Comparison of ENCODE assay signal across 1 cellular context in the genomic region with DNA sequence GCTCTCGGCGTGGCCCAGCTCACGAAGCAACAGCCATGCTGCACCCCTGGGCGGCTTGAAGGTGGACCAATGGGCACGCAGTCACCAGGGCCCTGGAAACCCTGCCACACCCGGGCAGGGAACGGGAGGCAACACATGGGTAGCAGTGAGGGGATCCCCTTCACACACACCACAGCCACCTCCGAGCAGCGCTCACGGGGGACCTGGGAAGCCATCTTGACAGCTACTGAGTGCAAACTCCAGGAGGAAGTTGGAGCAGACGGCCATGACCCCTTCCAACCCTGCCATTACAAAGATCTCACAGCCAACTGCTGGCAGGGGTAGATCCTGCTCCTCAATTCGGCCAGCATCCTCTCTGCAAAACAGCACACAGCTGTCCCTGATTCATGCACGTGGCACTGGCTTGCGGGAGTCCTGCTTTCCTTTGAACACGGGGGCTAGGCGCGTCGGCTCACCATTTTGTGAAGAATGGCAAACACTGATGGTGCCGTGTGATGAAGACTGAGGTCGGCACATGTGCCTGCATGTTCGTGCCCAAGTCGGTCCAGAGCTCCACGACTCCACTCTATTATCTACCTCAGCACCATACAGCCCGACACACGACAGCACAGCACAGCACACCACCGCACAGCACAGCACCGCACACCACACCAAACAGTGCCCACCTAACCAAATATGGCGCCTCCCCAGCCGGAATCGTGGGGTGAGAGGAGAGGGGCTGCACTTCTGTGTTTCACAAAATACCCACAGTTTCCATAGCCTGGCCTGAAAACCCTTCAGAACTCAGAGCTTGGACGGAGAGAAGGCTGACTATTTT.
TF ChIP-seq lines count a peak whose summit lies in the region.

No MANE protein-coding gene starts in this region.

TF ChIP-seq in K562, 482 proteins besides CTCF, POLR2A, EP300 and RAD21 (continued from another document and continues in another):
- TF ChIP-seq JUN (IDR thresholded peaks at IDR 0.05; ENCODE audit: borderline replicate concordance, low read depth, low read length) (no peak), JUN (CRISPR knock-in tag; IDR thresholded peaks at IDR 0.05; ENCODE audit: borderline replicate concordance) (no peak), E2F3 (CRISPR knock-in tag; IDR thresholded peaks at IDR 0.05) (no peak), ZNF592 (IDR thresholded peaks at IDR 0.05) (no peak), ZNF23 (CRISPR knock-in tag; IDR thresholded peaks at IDR 0.05) (no peak), USF2 (CRISPR knock-in tag; IDR thresholded peaks at IDR 0.05) (no peak), PHB2 (IDR thresholded peaks at IDR 0.05; ENCODE audit: low read depth) (no peak), DIDO1 (tag; IDR thresholded peaks at IDR 0.05; ENCODE audit: low read depth) (no peak), MAFF (IDR thresholded peaks at IDR 0.05; ENCODE audit: low read length) (no peak), FOXP1 (CRISPR knock-in tag; IDR thresholded peaks at IDR 0.05) (no peak), SMARCB1 (IDR thresholded peaks at IDR 0.05; ENCODE audit: insufficient read length, low read depth) (no peak), ZNF239 (CRISPR knock-in tag; IDR thresholded peaks at IDR 0.05) (no peak), MGA (IDR thresholded peaks at IDR 0.05) (no peak), ZNF76 (CRISPR knock-in tag; IDR thresholded peaks at IDR 0.05; ENCODE audit: borderline replicate concordance) (no peak), SMAD1 (IDR thresholded peaks at IDR 0.05; ENCODE audit: low read depth, low read length, partially characterized antibody) (no peak), CSDE1 (IDR thresholded peaks at IDR 0.05) (no peak), ERF (CRISPR knock-in tag; IDR thresholded peaks at IDR 0.05) (0 out of 2 replicates have a peak, but pooled peaks have one; percentile 64), HNRNPLL (IDR thresholded peaks at IDR 0.05; ENCODE audit: low read depth, low read length, poor library complexity, severe bottlenecking) (no peak), TCFL5 (CRISPR knock-in tag; conservative IDR thresholded peaks at IDR 0.05) (no peak)
- TF ChIP-seq, protein P1, sequence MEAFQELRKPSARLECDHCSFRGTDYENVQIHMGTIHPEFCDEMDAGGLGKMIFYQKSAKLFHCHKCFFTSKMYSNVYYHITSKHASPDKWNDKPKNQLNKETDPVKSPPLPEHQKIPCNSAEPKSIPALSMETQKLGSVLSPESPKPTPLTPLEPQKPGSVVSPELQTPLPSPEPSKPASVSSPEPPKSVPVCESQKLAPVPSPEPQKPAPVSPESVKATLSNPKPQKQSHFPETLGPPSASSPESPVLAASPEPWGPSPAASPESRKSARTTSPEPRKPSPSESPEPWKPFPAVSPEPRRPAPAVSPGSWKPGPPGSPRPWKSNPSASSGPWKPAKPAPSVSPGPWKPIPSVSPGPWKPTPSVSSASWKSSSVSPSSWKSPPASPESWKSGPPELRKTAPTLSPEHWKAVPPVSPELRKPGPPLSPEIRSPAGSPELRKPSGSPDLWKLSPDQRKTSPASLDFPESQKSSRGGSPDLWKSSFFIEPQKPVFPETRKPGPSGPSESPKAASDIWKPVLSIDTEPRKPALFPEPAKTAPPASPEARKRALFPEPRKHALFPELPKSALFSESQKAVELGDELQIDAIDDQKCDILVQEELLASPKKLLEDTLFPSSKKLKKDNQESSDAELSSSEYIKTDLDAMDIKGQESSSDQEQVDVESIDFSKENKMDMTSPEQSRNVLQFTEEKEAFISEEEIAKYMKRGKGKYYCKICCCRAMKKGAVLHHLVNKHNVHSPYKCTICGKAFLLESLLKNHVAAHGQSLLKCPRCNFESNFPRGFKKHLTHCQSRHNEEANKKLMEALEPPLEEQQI (IDR thresholded peaks at IDR 0.05), result no peak
- TF ChIP-seq, protein P2, sequence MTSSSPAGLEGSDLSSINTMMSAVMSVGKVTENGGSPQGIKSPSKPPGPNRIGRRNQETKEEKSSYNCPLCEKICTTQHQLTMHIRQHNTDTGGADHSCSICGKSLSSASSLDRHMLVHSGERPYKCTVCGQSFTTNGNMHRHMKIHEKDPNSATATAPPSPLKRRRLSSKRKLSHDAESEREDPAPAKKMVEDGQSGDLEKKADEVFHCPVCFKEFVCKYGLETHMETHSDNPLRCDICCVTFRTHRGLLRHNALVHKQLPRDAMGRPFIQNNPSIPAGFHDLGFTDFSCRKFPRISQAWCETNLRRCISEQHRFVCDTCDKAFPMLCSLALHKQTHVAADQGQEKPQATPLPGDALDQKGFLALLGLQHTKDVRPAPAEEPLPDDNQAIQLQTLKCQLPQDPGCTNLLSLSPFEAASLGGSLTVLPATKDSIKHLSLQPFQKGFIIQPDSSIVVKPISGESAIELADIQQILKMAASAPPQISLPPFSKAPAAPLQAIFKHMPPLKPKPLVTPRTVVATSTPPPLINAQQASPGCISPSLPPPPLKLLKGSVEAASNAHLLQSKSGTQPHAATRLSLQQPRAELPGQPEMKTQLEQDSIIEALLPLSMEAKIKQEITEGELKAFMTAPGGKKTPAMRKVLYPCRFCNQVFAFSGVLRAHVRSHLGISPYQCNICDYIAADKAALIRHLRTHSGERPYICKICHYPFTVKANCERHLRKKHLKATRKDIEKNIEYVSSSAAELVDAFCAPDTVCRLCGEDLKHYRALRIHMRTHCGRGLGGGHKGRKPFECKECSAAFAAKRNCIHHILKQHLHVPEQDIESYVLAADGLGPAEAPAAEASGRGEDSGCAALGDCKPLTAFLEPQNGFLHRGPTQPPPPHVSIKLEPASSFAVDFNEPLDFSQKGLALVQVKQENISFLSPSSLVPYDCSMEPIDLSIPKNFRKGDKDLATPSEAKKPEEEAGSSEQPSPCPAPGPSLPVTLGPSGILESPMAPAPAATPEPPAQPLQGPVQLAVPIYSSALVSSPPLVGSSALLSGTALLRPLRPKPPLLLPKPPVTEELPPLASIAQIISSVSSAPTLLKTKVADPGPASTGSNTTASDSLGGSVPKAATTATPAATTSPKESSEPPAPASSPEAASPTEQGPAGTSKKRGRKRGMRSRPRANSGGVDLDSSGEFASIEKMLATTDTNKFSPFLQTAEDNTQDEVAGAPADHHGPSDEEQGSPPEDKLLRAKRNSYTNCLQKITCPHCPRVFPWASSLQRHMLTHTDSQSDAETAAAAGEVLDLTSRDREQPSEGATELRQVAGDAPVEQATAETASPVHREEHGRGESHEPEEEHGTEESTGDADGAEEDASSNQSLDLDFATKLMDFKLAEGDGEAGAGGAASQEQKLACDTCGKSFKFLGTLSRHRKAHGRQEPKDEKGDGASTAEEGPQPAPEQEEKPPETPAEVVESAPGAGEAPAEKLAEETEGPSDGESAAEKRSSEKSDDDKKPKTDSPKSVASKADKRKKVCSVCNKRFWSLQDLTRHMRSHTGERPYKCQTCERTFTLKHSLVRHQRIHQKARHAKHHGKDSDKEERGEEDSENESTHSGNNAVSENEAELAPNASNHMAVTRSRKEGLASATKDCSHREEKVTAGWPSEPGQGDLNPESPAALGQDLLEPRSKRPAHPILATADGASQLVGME (CRISPR knock-in tag; IDR thresholded peaks at IDR 0.05), result no peak
